Comparison of ENCODE assay signal across 8 cellular contexts in genomic region chr17:57995076-57995956, GRCh38. TPM values are rescaled to one million over a fixed set of nuclear protein-coding genes. Genes with fewer than 3 reads are reported as not detected.
DNase-seq lines count a peak whose midpoint lies in the region; ATAC-seq, FAIRE-seq and TF ChIP-seq lines count a peak whose summit lies in the region.

No MANE protein-coding gene starts in this region.

- H3K4me1 Mint-ChIP-seq in T-cell = peaks cover 51 to 56% (median 55%) of the 10 kb centered on the region in 3 donors

- no peaks in the 10 kb centered on the region for H3K27me3 Mint-ChIP-seq in T-cell

- peak; percentile 78 for DNase-seq in DMS153 treated with DMSO at 0.1 percent for 48 hours (lab: John Stamatoyannopoulos, UW; ENCODE audit: unreplicated experiment)
- peak; percentile 81 for DNase-seq in H54 (ENCODE audit: insufficient read length, low spot score)
- DNase-seq in NCI-H1694 (lab: John Stamatoyannopoulos, UW) = peak; percentile 90
- peak in 33 of 34 experiments; percentile 9 to 55 (median 35) for DNase-seq in T-cell
- peak; percentile 89 for DNase-seq in astrocyte of the hippocampus (ENCODE audit: low read depth, low spot score)
- DNase-seq in hippocampal formation (lab: John Stamatoyannopoulos, UW) = peak; percentile 52 to 77

- H3K36me3 Mint-ChIP-seq in T-cell = peaks cover 1% of the 10 kb centered on the region

- peak overlapping the region in 1 of 3 donors; percentile 6 for H3K4me3 Mint-ChIP-seq in T-cell

- no peaks in the 10 kb centered on the region for H3K9me3 ChIP-seq in skeletal muscle tissue (ENCODE audit: control insufficient read depth in 3 of 3, low read length in 3 of 3)

- ATAC-seq in T-cell (replicated peaks in 1 of 4) = peak; percentile 79 to 86 (median 84)
- no peak for ATAC-seq in HG02981 (IDR thresholded peaks at IDR 0.05; ENCODE audit: unreplicated experiment)

- peaks cover 0 to 8% (median 7%) of the 10 kb centered on the region in 3 donors for H3K36me3 ChIP-seq in skeletal muscle tissue (ENCODE audit: control insufficient read depth in 3 of 3, insufficient read depth in 3 of 3, low read length in 3 of 3)

- no peaks in the 10 kb centered on the region for H3K9me3 Mint-ChIP-seq in T-cell

- peak overlapping the region; percentile 54 for H3K27ac ChIP-seq in skeletal muscle tissue (ENCODE audit: low read depth, low read length)

- POLR2A ChIA-PET in T-cell (lab: Charles Lee) = interaction anchor here in 1 of 2 donors (0.6 kb wide), 1 partner anchor 96 kb away, joined by 4 read pairs; no protein-coding TSS in a partner anchor

- FAIRE-seq in H54 (lab: Jason Lieb, UNC) = peak; percentile 97

- 0 out of 2 replicates have a peak, but pooled peaks have one; percentile 10 for TF ChIP-seq POLR2A in H54 (IDR thresholded peaks at IDR 0.05; ENCODE audit: low read depth, low read length)

- H3K4me1 ChIP-seq in skeletal muscle tissue (ENCODE audit: control insufficient read depth in 3 of 3, insufficient read depth in 3 of 3, low read length in 3 of 3) = peaks cover 47 to 49% (median 48%) of the 10 kb centered on the region in 3 donors

- no peak overlapping the region for H3K4me3 ChIP-seq in skeletal muscle tissue (ENCODE audit: low read length in 3 of 3)

- CTCF ChIA-PET in T-cell (lab: Charles Lee) = interaction anchor here (0.5 to 8.6 kb wide), 5 partner anchors 11 to 441 kb away, joined by 3 to 68 read pairs (median 4); partner anchors contain the start of gene SRSF1 (in 1 of the 2)

- H3K9ac ChIP-seq in skeletal muscle tissue (ENCODE audit: low read depth in 1 of 3, low read length in 3 of 3) = peak overlapping the region in 2 of 3 donors; percentile 41 to 48

- H3K27me3 ChIP-seq in skeletal muscle tissue (ENCODE audit: control insufficient read depth in 3 of 3, insufficient read depth in 3 of 3, low read length in 3 of 3) = no peaks in the 10 kb centered on the region

- peak overlapping the region; percentile 76 to 80 for H3K27ac Mint-ChIP-seq in T-cell

RNA-seq across cellular contexts. Expression of gene VEZF1, which starts 7.3 kb away (rescaled TPM):
- total RNA-seq in T-cell (10 to 100 TPM; 43.1 to 68.1 (median 63.8) TPM), skeletal muscle tissue (30.3 TPM)

RNA-seq across cellular contexts. Expression of gene SRSF1, which starts 11.7 kb away (rescaled TPM):
- 100 to 1,000 TPM; 112 to 266 (median 261) TPM for total RNA-seq in T-cell
- total RNA-seq in skeletal muscle tissue = 224 TPM

RNA-seq across cellular contexts. Expression of gene CUEDC1, which starts 40.1 kb away (rescaled TPM):
- 1 to 10 TPM in 1 of 5 donors, under 1 TPM in 3, not detected in 1; 0.33 to 1.4 (median 0.74) TPM for total RNA-seq in T-cell
- total RNA-seq in skeletal muscle tissue = 10.4 TPM

Comparison
In these comparisons a context has a peak if more than half of its experiments do, and no peak if none do; other contexts are left out.
1. DNase-seq: peak in every context shown above with its lines; median percentile 90 in NCI-H1694; 89 in astrocyte of the hippocampus; 81 in H54; 78 in DMS153 treated with DMSO at 0.1 percent for 48 hours; 64 in hippocampal formation; 35 in T-cell.